Comparison of ENCODE assay signal across 22 cellular contexts in the genomic region with DNA sequence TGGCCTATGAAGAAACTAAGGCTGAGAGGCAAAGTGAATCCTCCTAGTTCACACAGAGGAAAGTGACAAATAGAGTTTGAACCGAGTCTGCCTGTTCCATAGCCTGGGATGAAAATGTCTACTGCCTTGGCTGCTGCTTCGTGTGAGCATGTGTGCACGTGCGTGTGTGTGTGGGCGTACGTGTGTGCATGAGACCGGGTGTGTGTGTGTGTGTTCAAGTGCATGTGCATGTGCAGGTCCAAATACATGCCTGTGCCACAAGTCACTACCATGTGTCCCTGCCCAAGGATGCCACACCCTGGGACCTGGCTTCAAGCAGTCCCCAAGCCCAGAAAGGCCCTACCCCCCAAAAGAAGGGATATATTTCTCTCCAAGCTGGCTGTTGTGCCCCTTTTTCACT. TPM values are rescaled to one million over a fixed set of nuclear protein-coding genes. Genes with fewer than 3 reads are reported as not detected.
DNase-seq lines count a peak whose midpoint lies in the region; ATAC-seq, FAIRE-seq and TF ChIP-seq lines count a peak whose summit lies in the region.
"Had no signal": no experiment of that assay in that cellular context is flagged by ENCODE, and none has a peak within 500 bp of the region (broad histone marks: within the 10 kb centered on the region; RNA-seq: fewer than 3 reads in every experiment).

No MANE protein-coding gene starts in this region.

- no peak overlapping the region for H3K4me3 Mint-ChIP-seq in activated T-cell treated with anti-CD3 and anti-CD28 coated beads, Interleukin-2, amount 50 U/mL, for 24 hours
- H3K4me3 Mint-ChIP-seq: CD8-positive, alpha-beta T cell; HFFc6 had no signal

- peaks cover 5 to 17% of the 10 kb centered on the region in 2 donors for H3K4me1 ChIP-seq in kidney (ENCODE audit: control insufficient read depth in 1 of 2, insufficient read depth in 1 of 2, low read depth in 1 of 2, low read length in 2 of 2)
- H3K4me1 ChIP-seq in neuronal stem cell (ENCODE audit: control insufficient read depth in 2 of 2, insufficient read depth in 1 of 2, low read depth in 1 of 2, low read length in 2 of 2) = peaks cover 6 to 25% of the 10 kb centered on the region in 2 donors
- H3K4me1 ChIP-seq: HAP-1 had no signal

- H3K14ac ChIP-seq in neuronal stem cell (ENCODE audit: low read length) = no peak overlapping the region

- H3K9ac ChIP-seq in kidney (ENCODE audit: low read length in 2 of 2) (no peak overlapping the region), neuronal stem cell (ENCODE audit: low read depth, low read length, poor library complexity) (peak overlapping the region; percentile 65)

- H4K8ac ChIP-seq in neuronal stem cell (ENCODE audit: low read depth, low read length) = no peak overlapping the region

- no peaks in the 10 kb centered on the region for H3K36me3 Mint-ChIP-seq in activated T-cell treated with anti-CD3 and anti-CD28 coated beads, Interleukin-2, amount 50 U/mL, for 24 hours (ENCODE audit: low read depth)
- H3K36me3 Mint-ChIP-seq: CD14-positive monocyte; CD8-positive, alpha-beta T cell had no signal

- no peak overlapping the region for H2BK15ac ChIP-seq in neuronal stem cell (ENCODE audit: low read length)

- H2BK120ac ChIP-seq in neuronal stem cell (ENCODE audit: low read depth, low read length) = no peak overlapping the region

- no CpG with 5 or more reads among the region's 7 CpGs for WGBS in neuronal stem cell (ENCODE audit: extremely low coverage in 2 of 2, insufficient read length in 2 of 2, insufficient replicate concordance in 1 of 2), 2 donors

- H3K27ac Mint-ChIP-seq in activated T-cell treated with anti-CD3 and anti-CD28 coated beads, Interleukin-2, amount 50 U/mL, for 24 hours = no peak overlapping the region
- H3K27ac Mint-ChIP-seq: CD8-positive, alpha-beta T cell; HFFc6 had no signal

- no peak overlapping the region for H3K4me2 ChIP-seq in neuronal stem cell (ENCODE audit: insufficient read depth, low read length, poor library complexity, severe bottlenecking)

- H3K9me3 ChIP-seq in WERI-Rb-1 (ENCODE audit: severe bottlenecking) = no peaks in the 10 kb centered on the region
- H3K9me3 ChIP-seq in kidney (ENCODE audit: control insufficient read depth in 1 of 2, low read length in 2 of 2) = no peaks in the 10 kb centered on the region
- no peaks in the 10 kb centered on the region for H3K9me3 ChIP-seq in neuronal stem cell (replicated peaks in 1 of 2; ENCODE audit: control insufficient read depth in 2 of 2, insufficient read depth in 1 of 2, low read depth in 1 of 2, low read length in 2 of 2)
- H3K9me3 ChIP-seq: HAP-1 had no signal

- H3K4me3 ChIP-seq in WERI-Rb-1 (ENCODE audit: low read depth, low read length) (no peak overlapping the region), kidney (ENCODE audit: low read length in 2 of 2) (no peak overlapping the region), neuronal stem cell (ENCODE audit: low read length in 2 of 2) (no peak overlapping the region)
- H3K4me3 ChIP-seq: HAP-1 had no signal

- H3K27ac ChIP-seq in WERI-Rb-1 = peak overlapping the region; percentile 59
- peak overlapping the region; percentile 9 to 34 for H3K27ac ChIP-seq in kidney (ENCODE audit: low read depth in 2 of 2, low read length in 2 of 2)
- H3K27ac ChIP-seq in neuronal stem cell (replicated peaks; ENCODE audit: low read length) = no peak overlapping the region
- H3K27ac ChIP-seq: HL-60 had no signal

- no peak overlapping the region for H2AK5ac ChIP-seq in neuronal stem cell (ENCODE audit: low read depth, low read length)

- ATAC-seq in HG03108 (IDR thresholded peaks at IDR 0.05; ENCODE audit: unreplicated experiment) = no peak
- ATAC-seq: CD8-positive, alpha-beta T cell had no signal

- intact Hi-C loops in kidney (cut with DNase I) = no loop called here

- H3K79me1 ChIP-seq in neuronal stem cell (ENCODE audit: low read depth, low read length) = no peaks in the 10 kb centered on the region

- peaks cover 4% of the 10 kb centered on the region for H3K27me3 Mint-ChIP-seq in activated T-cell treated with anti-CD3 and anti-CD28 coated beads, Interleukin-2, amount 50 U/mL, for 24 hours

- H3K18ac ChIP-seq in neuronal stem cell (ENCODE audit: low read length) = no peak overlapping the region

- peak overlapping the region; percentile 59 for H2BK5ac ChIP-seq in neuronal stem cell (ENCODE audit: low read length)

- H3K36me3 ChIP-seq in WERI-Rb-1 (peaks cover 29% of the 10 kb centered on the region), kidney (ENCODE audit: control insufficient read depth in 1 of 2, insufficient read depth in 2 of 2, low read length in 2 of 2) (no peaks in the 10 kb centered on the region), neuronal stem cell (replicated peaks in 1 of 2; ENCODE audit: control insufficient read depth in 2 of 2, insufficient read depth in 2 of 2, low read length in 2 of 2) (no peaks in the 10 kb centered on the region)
- H3K36me3 ChIP-seq: HAP-1 had no signal

- H3K4ac ChIP-seq in neuronal stem cell (ENCODE audit: low read length) = no peak overlapping the region

- no peak for TF ChIP-seq CTCF in WERI-Rb-1 (IDR thresholded peaks at IDR 0.05; ENCODE audit: low read depth, low read length)
- TF ChIP-seq CTCF in kidney (IDR thresholded peaks at IDR 0.05; ENCODE audit: borderline replicate concordance, extremely low read depth, insufficient read depth) = no peak

- H2AFZ ChIP-seq in neuronal stem cell (ENCODE audit: low read length) = no peak overlapping the region

- no peak overlapping the region for H3K23ac ChIP-seq in neuronal stem cell (ENCODE audit: low read depth, low read length, poor library complexity)

- H4K91ac ChIP-seq in neuronal stem cell (ENCODE audit: low read depth, low read length, poor library complexity) = no peak overlapping the region

- H3K27me3 ChIP-seq in WERI-Rb-1 (ENCODE audit: insufficient read depth, low read depth, severe bottlenecking) = no peaks in the 10 kb centered on the region
- peaks cover 0 to 7% (median 0%) of the 10 kb centered on the region in 3 experiments for H3K27me3 ChIP-seq in neuronal stem cell (ENCODE audit: control insufficient read depth in 3 of 3, insufficient read depth in 3 of 3, low read depth in 1 of 3, low read length in 3 of 3)

- no peaks in the 10 kb centered on the region for H3K9me3 Mint-ChIP-seq in activated T-cell treated with anti-CD3 and anti-CD28 coated beads, Interleukin-2, amount 50 U/mL, for 24 hours
- H3K9me3 Mint-ChIP-seq: CD8-positive, alpha-beta T cell; HFFc6 had no signal

- DNase-seq in HTR-8/SVneo (ENCODE audit: insufficient read length, low spot score) = no peak
- no peak for DNase-seq in WERI-Rb-1
- DNase-seq in kidney = no peak
- no peak for DNase-seq in neuronal stem cell (ENCODE audit: low spot score)
- no peak for DNase-seq in activated T-cell treated with anti-CD3 and anti-CD28 coated beads, Interleukin-2, amount 50 U/mL, for 24 hours
- no peak for DNase-seq in germinal center (ENCODE audit: low spot score)
- DNase-seq: CD8-positive, alpha-beta T cell; COR-L47; DMS153; DND-41; GDM1; GOT3; HFFc6; IMR-90 had no signal

- no peaks in the 10 kb centered on the region for H3K4me1 Mint-ChIP-seq in activated T-cell treated with anti-CD3 and anti-CD28 coated beads, Interleukin-2, amount 50 U/mL, for 24 hours (ENCODE audit: low read depth)

- peak overlapping the region; percentile 18 for H2BK12ac ChIP-seq in neuronal stem cell (ENCODE audit: low read length)

- FAIRE-seq in HTR-8/SVneo (lab: Jason Lieb, UNC) (peak; percentile 93), kidney (lab: Jason Lieb, UNC) (no peak)
- FAIRE-seq: D721Med, GM12892, GM19239 had no signal

RNA-seq across cellular contexts. Expression of a gene that starts 13.6 kb away (rescaled TPM):
- not detected for total RNA-seq in kidney
- not detected for polyA plus RNA-seq in kidney (ENCODE audit: insufficient read depth, low read depth, low replicate concordance)
- 0.04 TPM for polyA plus RNA-seq in neuronal stem cell (2013, experiment 1 of 2)
- polyA plus RNA-seq in neuronal stem cell (2013, experiment 2 of 2) = 0.04 TPM
- total RNA-seq: HFFc6, IMR-90 had no signal
- polyA plus RNA-seq: BJ, IMR-90 had no signal

RNA-seq across cellular contexts. Expression of a gene that starts 40.9 kb away (rescaled TPM):
- 50.4 TPM for total RNA-seq in kidney
- 8.8 TPM for polyA plus RNA-seq in kidney (ENCODE audit: insufficient read depth, low read depth, low replicate concordance)
- polyA plus RNA-seq in neuronal stem cell (2013, experiment 1 of 2) = 24.9 TPM
- polyA plus RNA-seq in neuronal stem cell (2013, experiment 2 of 2) = 24.3 TPM

RNA-seq across cellular contexts. Expression of a gene that starts 50.7 kb away (rescaled TPM):
- total RNA-seq in kidney = 2.8 TPM
- polyA plus RNA-seq in kidney (ENCODE audit: insufficient read depth, low read depth, low replicate concordance) = 78.0 TPM
- polyA plus RNA-seq in neuronal stem cell (2013, experiment 1 of 2) = 2.7 TPM
- polyA plus RNA-seq in neuronal stem cell (2013, experiment 2 of 2) = 2.9 TPM
